ENCODE assay signal across 30 cellular contexts in genomic region chr11:46036009-46036408, GRCh38.
"Had no signal": no experiment of that assay in that cellular context is flagged by ENCODE, and none has a peak within 500 bp of the region (broad histone marks: within the 10 kb centered on the region; RNA-seq: fewer than 3 reads in every experiment).

No MANE protein-coding gene starts in this region.

- H3K27me3 Mint-ChIP-seq: activated CD8-positive, alpha-beta T cell treated with anti-CD3 and anti-CD28 coated beads for 36 hours; activated naive CD8-positive, alpha-beta T cell treated with anti-CD3 and anti-CD28 coated beads for 36 hours; activated naive CD8-positive, alpha-beta T cell treated with anti-CD3 and anti-CD28 coated beads, Interleukin-2, amount 50 U/mL, for 24 hours; effector memory CD8-positive, alpha-beta T cell had no signal

- H3K27me3 ChIP-seq: adrenal gland, body of pancreas, esophagus muscularis mucosa, foreskin keratinocyte, gastrocnemius medialis, heart left ventricle had no signal

- H3K36me3 ChIP-seq: adrenal gland, esophagus muscularis mucosa, gastrocnemius medialis had no signal

- H3K4me1 ChIP-seq: body of pancreas, foreskin keratinocyte had no signal

- H3K36me3 Mint-ChIP-seq: activated naive CD8-positive, alpha-beta T cell treated with anti-CD3 and anti-CD28 coated beads for 36 hours had no signal

- H3K4me3 ChIP-seq: adrenal gland, body of pancreas, esophagus muscularis mucosa, gastrocnemius medialis, heart left ventricle had no signal

- ATAC-seq: activated CD8-positive, alpha-beta T cell treated with anti-CD3 and anti-CD28 coated beads for 36 hours; activated naive CD8-positive, alpha-beta T cell treated with anti-CD3 and anti-CD28 coated beads, Interleukin-2, amount 50 U/mL, for 24 hours; body of pancreas; effector memory CD8-positive, alpha-beta T cell; foreskin keratinocyte; gastrocnemius medialis; heart left ventricle had no signal

- H3K9me3 ChIP-seq: adrenal gland, body of pancreas, esophagus muscularis mucosa, gastrocnemius medialis, heart left ventricle had no signal

- H3K9me3 Mint-ChIP-seq: activated CD8-positive, alpha-beta T cell treated with anti-CD3 and anti-CD28 coated beads for 36 hours; activated naive CD8-positive, alpha-beta T cell treated with anti-CD3 and anti-CD28 coated beads for 36 hours; activated naive CD8-positive, alpha-beta T cell treated with anti-CD3 and anti-CD28 coated beads, Interleukin-2, amount 50 U/mL, for 24 hours; effector memory CD8-positive, alpha-beta T cell had no signal

- H3K4me3 Mint-ChIP-seq: activated CD8-positive, alpha-beta T cell treated with anti-CD3 and anti-CD28 coated beads for 36 hours; activated naive CD8-positive, alpha-beta T cell treated with anti-CD3 and anti-CD28 coated beads for 36 hours; activated naive CD8-positive, alpha-beta T cell treated with anti-CD3 and anti-CD28 coated beads, Interleukin-2, amount 50 U/mL, for 24 hours; effector memory CD8-positive, alpha-beta T cell had no signal

- H3K27ac ChIP-seq: adrenal gland, body of pancreas, esophagus muscularis mucosa, foreskin keratinocyte, gastrocnemius medialis, heart left ventricle had no signal

- DNase-seq: activated CD4-positive, alpha-beta T cell treated with anti-CD3 and anti-CD28 coated beads for 4 hours; activated CD4-positive, alpha-beta T cell treated with anti-CD3 and anti-CD28 coated beads, Interleukin-2, amount 50 U/mL, for 1 hour; activated CD4-positive, alpha-beta T cell treated with anti-CD3 and anti-CD28 coated beads, Interleukin-2, amount 50 U/mL, for 48 hours; activated CD4-positive, CD25-positive, alpha-beta regulatory T cell; activated CD4-positive, CD25-positive, alpha-beta regulatory T cell treated with anti-CD3 and anti-CD28 coated beads, Interleukin-2, amount 50 U/mL, for 72 hours; activated CD8-positive, alpha-beta memory T cell treated with anti-CD3 and anti-CD28 coated beads for 24 hours; activated CD8-positive, alpha-beta T cell treated with anti-CD3 and anti-CD28 coated beads for 36 hours; activated gamma-delta T cell; activated naive CD4-positive, alpha-beta T cell; activated naive CD4-positive, alpha-beta T cell treated with anti-CD3 and anti-CD28 coated beads, Interleukin-2, amount 50 U/mL, for 16 hours; activated naive CD8-positive, alpha-beta T cell treated with anti-CD3 and anti-CD28 coated beads for 36 hours; activated naive CD8-positive, alpha-beta T cell treated with anti-CD3 and anti-CD28 coated beads, Interleukin-2, amount 50 U/mL, for 24 hours; adrenal gland; amygdala; aorta; body of pancreas; caudate nucleus; cortex of kidney; dermis blood vessel endothelial cell; effector CD4-positive, alpha-beta T cell; effector memory CD8-positive, alpha-beta T cell; erythroblast; foreskin keratinocyte; gastrocnemius medialis; glutamatergic neuron; heart left ventricle; hypothalamus; T-helper 1 cell had no signal

- H3K27ac Mint-ChIP-seq: activated CD8-positive, alpha-beta T cell treated with anti-CD3 and anti-CD28 coated beads for 36 hours; activated naive CD8-positive, alpha-beta T cell treated with anti-CD3 and anti-CD28 coated beads for 36 hours; activated naive CD8-positive, alpha-beta T cell treated with anti-CD3 and anti-CD28 coated beads, Interleukin-2, amount 50 U/mL, for 24 hours; effector memory CD8-positive, alpha-beta T cell had no signal

- FAIRE-seq: colon had no signal
